In genomic region chr12:109093022-109093918, GRCh38 we compare ENCODE assay signal across 8 cellular contexts. TPM values are rescaled to one million over a fixed set of nuclear protein-coding genes. Genes with fewer than 3 reads are reported as not detected.
DNase-seq lines count a peak whose midpoint lies in the region; ATAC-seq and TF ChIP-seq lines count a peak whose summit lies in the region.

Gene ALKBH2 (minus strand): TSS chr12:109093472. CDS start chr12:109092786, 686 bp downstream.

- H3K27me3 ChIP-seq in OCI-LY3 (ENCODE audit: low read depth, low read length) = no peaks in the 10 kb centered on the region

- ATAC-seq in GM21447 (IDR thresholded peaks at IDR 0.05; ENCODE audit: unreplicated experiment) (peak; percentile 60), mucosa of descending colon (peak; percentile 88)

- H3K9me3 ChIP-seq in OCI-LY3 (ENCODE audit: insufficient read depth, low read length) (no peaks in the 10 kb centered on the region), mucosa of descending colon (no peaks in the 10 kb centered on the region)

- H3K4me2 ChIP-seq in OCI-LY3 (ENCODE audit: low read length) = peak within 1 kb of the TSS; percentile 95

- H4K20me1 ChIP-seq in OCI-LY3 (ENCODE audit: insufficient read depth, low read length) = no peaks in the 10 kb centered on the region

- DNase-seq in DMS 273 (lab: John Stamatoyannopoulos, UW; ENCODE audit: unreplicated experiment) (peak; percentile 94), HuH-7.5 (ENCODE audit: low spot score) (peak; percentile 81), activated T-cell treated with anti-CD3 and anti-CD28 coated beads for 1 hour (ENCODE audit: low read depth) (peak; percentile 89), epidermal melanocyte (ENCODE audit: insufficient read length, low spot score) (peak; percentile 90), mucosa of descending colon (peak; percentile 95 to 96 (median 95))
- peak; percentile 91 for DNase-seq in stimulated activated CD8-positive, alpha-beta memory T cell treated with anti-CD3 and anti-CD28 coated beads, Interleukin-4, amount 100 ng/mL, for 24 hours (ENCODE audit: low read depth)

- H2AFZ ChIP-seq in OCI-LY3 (ENCODE audit: low read depth, low read length) = peak within 1 kb of the TSS; percentile 92

- H3K9ac ChIP-seq in OCI-LY3 (ENCODE audit: low read length) = peak within 1 kb of the TSS; percentile 86

- peaks cover 38% of the 10 kb centered on the region for H3K79me2 ChIP-seq in OCI-LY3 (ENCODE audit: low read length)

- peaks cover 24% of the 10 kb centered on the region for H3K4me1 ChIP-seq in OCI-LY3 (ENCODE audit: low read length)
- peaks cover 15% of the 10 kb centered on the region for H3K4me1 ChIP-seq in mucosa of descending colon (ENCODE audit: low read depth)

- TF ChIP-seq CTCF in OCI-LY3 (IDR thresholded peaks at IDR 0.05; ENCODE audit: low read depth, low read length) = peak; percentile 85
- TF ChIP-seq CTCF in mucosa of descending colon (IDR thresholded peaks at IDR 0.05) = peak; percentile 98

- H3K36me3 ChIP-seq in OCI-LY3 (replicated peaks; ENCODE audit: low read depth, low read length) (peaks cover 27% of the 10 kb centered on the region), mucosa of descending colon (ENCODE audit: low read depth) (peaks cover 3% of the 10 kb centered on the region)

- intact Hi-C loops in mucosa of descending colon (cut with DNase I, micrococcal nuclease) = loop anchor here in 1 of 2 donors (10.0 kb wide), 1 partner anchor 528 kb away; the partner anchor contains the start of genes ISCU and SART3

- H3K4me3 ChIP-seq in OCI-LY3 (ENCODE audit: low read length) (peak within 1 kb of the TSS; percentile 86), mucosa of descending colon (no peak within 1 kb of the TSS)

- H3K27ac ChIP-seq in OCI-LY3 (ENCODE audit: low read length) = peak within 1 kb of the TSS; percentile 23; the same call in 1 of the 2 replicates

RNA-seq across cellular contexts. Expression of gene ALKBH2, which starts in this region (rescaled TPM):
- 10 to 100 TPM in 1 of 3 donors, 1 to 10 TPM in 2; 5.8 to 10.1 (median 7.5) TPM for total RNA-seq in mucosa of descending colon
